ENCODE assay signal across 12 cellular contexts in the genomic region with DNA sequence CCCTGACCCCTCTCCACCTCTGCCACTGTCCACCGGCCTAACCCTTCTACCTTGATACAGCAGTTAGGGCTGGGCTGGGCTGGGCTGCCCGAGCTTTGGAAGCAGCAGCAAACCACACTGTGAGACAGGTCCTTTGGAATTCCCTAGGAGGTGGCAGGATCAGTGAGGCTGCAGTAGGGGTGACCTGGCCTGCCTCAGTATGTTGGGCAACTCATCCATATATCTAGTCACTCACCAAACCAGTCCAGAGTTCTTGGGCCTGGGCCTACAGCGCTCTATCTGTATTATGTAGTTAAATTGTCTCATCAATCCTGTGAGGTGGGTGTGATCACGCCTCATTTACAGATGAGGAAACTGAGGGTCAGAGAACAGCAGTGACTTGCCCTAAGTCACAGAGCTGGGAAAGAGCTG. TPM values are rescaled to one million over a fixed set of nuclear protein-coding genes. Genes with fewer than 3 reads are reported as not detected.
DNase-seq lines count a peak whose midpoint lies in the region; ATAC-seq and TF ChIP-seq lines count a peak whose summit lies in the region.
"Had no signal": no experiment of that assay in that cellular context is flagged by ENCODE, and none has a peak within 500 bp of the region (broad histone marks: within the 10 kb centered on the region; RNA-seq: fewer than 3 reads in every experiment).

No MANE protein-coding gene starts in this region.

- H3K27ac ChIP-seq in Peyer's patch = peak overlapping the region in 3 of 4 donors; percentile 57 to 92 (median 66)
- H3K27ac ChIP-seq in esophagus squamous epithelium = peak overlapping the region; percentile 83 to 92 (median 90)
- no peak overlapping the region for H3K27ac ChIP-seq in gastroesophageal sphincter

- H3K27me3 Mint-ChIP-seq in progenitor cell of endocrine pancreas = no peaks in the 10 kb centered on the region
- H3K27me3 Mint-ChIP-seq: T-helper 17 cell had no signal

- H3K4me3 Mint-ChIP-seq in progenitor cell of endocrine pancreas (ENCODE audit: low read depth) = no peak overlapping the region
- H3K4me3 Mint-ChIP-seq: activated CD4-positive, alpha-beta T cell treated with anti-CD3 and anti-CD28 coated beads for 36 hours; neural crest cell had no signal

- DNase-seq in EH (ENCODE audit: low read depth) (peak; percentile 32), Peyer's patch (peak in 1 of 3 donors; percentile 60), esophagus squamous epithelium (lab: John Stamatoyannopoulos, UW) (no peak), progenitor cell of endocrine pancreas (ENCODE audit: low spot score, unreplicated experiment) (no peak), globus pallidus (ENCODE audit: low spot score) (no peak), NCI-H774 (lab: John Stamatoyannopoulos, UW) (no peak)
- DNase-seq: activated T-cell treated with anti-CD3 and anti-CD28 coated beads for 4 hours had no signal

- peaks cover 0 to 16% (median 2%) of the 10 kb centered on the region in 4 donors for H3K4me1 ChIP-seq in Peyer's patch
- H3K4me1 ChIP-seq in esophagus squamous epithelium = peaks cover 11 to 50% (median 13%) of the 10 kb centered on the region in 3 donors
- peaks cover 0 to 13% (median 0%) of the 10 kb centered on the region in 3 donors for H3K4me1 ChIP-seq in gastroesophageal sphincter

- TF ChIP-seq EP300 in gastroesophageal sphincter (IDR thresholded peaks at IDR 0.05) = no peak

- TF ChIP-seq CTCF in Peyer's patch (IDR thresholded peaks at IDR 0.05) = no peak
- no peak for TF ChIP-seq CTCF in esophagus squamous epithelium (IDR thresholded peaks at IDR 0.05)
- TF ChIP-seq CTCF in progenitor cell of endocrine pancreas (IDR thresholded peaks at IDR 0.05; ENCODE audit: unreplicated experiment) = no peak
- TF ChIP-seq CTCF in gastroesophageal sphincter (IDR thresholded peaks at IDR 0.05) = no peak

- H3K27me3 ChIP-seq in Peyer's patch = no peaks in the 10 kb centered on the region
- H3K27me3 ChIP-seq in esophagus squamous epithelium = no peaks in the 10 kb centered on the region
- no peaks in the 10 kb centered on the region for H3K27me3 ChIP-seq in gastroesophageal sphincter

- H3K9me3 ChIP-seq in Peyer's patch (no peaks in the 10 kb centered on the region), esophagus squamous epithelium (no peaks in the 10 kb centered on the region), gastroesophageal sphincter (no peaks in the 10 kb centered on the region)

- WGBS in esophagus squamous epithelium, 2 donors = 0 to 50% methylated on average over 1 to 2 of the region's 4 CpGs
- WGBS in gastroesophageal sphincter (ENCODE audit: low coverage in 1 of 2), 2 donors = 100% methylated on average over 2 of the region's 4 CpGs; no CpG with 5 or more reads in 1 of the 2 donors

- no peaks in the 10 kb centered on the region for H3K36me3 Mint-ChIP-seq in progenitor cell of endocrine pancreas (ENCODE audit: insufficient read depth)

- intact Hi-C loops in esophagus squamous epithelium (cut with DNase I) = loop anchor here (10.0 kb wide), 1 partner anchor 159 kb away; a partner anchor contains a TSS

- peaks cover 15% of the 10 kb centered on the region for H3K4me1 Mint-ChIP-seq in progenitor cell of endocrine pancreas (ENCODE audit: low read depth)

- no peak overlapping the region for H3K4me3 ChIP-seq in Peyer's patch
- H3K4me3 ChIP-seq in esophagus squamous epithelium = no peak overlapping the region
- H3K4me3 ChIP-seq in gastroesophageal sphincter = no peak overlapping the region

- no peaks in the 10 kb centered on the region for H3K9me3 Mint-ChIP-seq in progenitor cell of endocrine pancreas (ENCODE audit: low read depth)
- H3K9me3 Mint-ChIP-seq: neural crest cell had no signal

- ATAC-seq in gastroesophageal sphincter (no peak), HG03571 (IDR thresholded peaks at IDR 0.05; ENCODE audit: unreplicated experiment) (no peak)

- H3K27ac Mint-ChIP-seq in progenitor cell of endocrine pancreas = peak overlapping the region; percentile 95
- H3K27ac Mint-ChIP-seq: activated CD4-positive, alpha-beta T cell treated with anti-CD3 and anti-CD28 coated beads for 36 hours; T-helper 17 cell had no signal

- no peak for TF ChIP-seq POLR2A in Peyer's patch (IDR thresholded peaks at IDR 0.05)
- no peak for TF ChIP-seq POLR2A in esophagus squamous epithelium (IDR thresholded peaks at IDR 0.05)
- no peak for TF ChIP-seq POLR2A in gastroesophageal sphincter (IDR thresholded peaks at IDR 0.05)

- H3K36me3 ChIP-seq in Peyer's patch = no peaks in the 10 kb centered on the region
- no peaks in the 10 kb centered on the region for H3K36me3 ChIP-seq in esophagus squamous epithelium
- H3K36me3 ChIP-seq in gastroesophageal sphincter = no peaks in the 10 kb centered on the region

RNA-seq across cellular contexts. Expression of a gene that starts 13.3 kb away (rescaled TPM):
- total RNA-seq in Peyer's patch (10 to 100 TPM in 1 of 4 donors, 1 to 10 TPM in 3; 8.3 to 19.8 (median 9.2) TPM), esophagus squamous epithelium (10 to 100 TPM in 2 of 4 donors, 1 to 10 TPM in 2; 2.9 to 31.7 (median 9.1) TPM), progenitor cell of endocrine pancreas (0.40 TPM in 1 of 2 replicates, not detected in the other), gastroesophageal sphincter (100 to 1,000 TPM; 132 to 265 (median 167) TPM)
- total RNA-seq: activated CD4-positive, alpha-beta T cell treated with anti-CD3 and anti-CD28 coated beads for 36 hours; T-helper 17 cell had no signal

Comparison
In these comparisons a context has a peak if more than half of its experiments do, and no peak if none do; other contexts are left out.
1. H3K27ac ChIP-seq: peak in Peyer's patch (3 of 4) and esophagus squamous epithelium (4 of 4); none in gastroesophageal sphincter (0 of 4).
2. RNA of a gene that starts 13.3 kb away (total RNA-seq): 132 to 265 TPM in gastroesophageal sphincter; 2.9 to 31.7 TPM in esophagus squamous epithelium, 8.3 to 19.8 TPM in Peyer's patch and 0.40 TPM in progenitor cell of endocrine pancreas; every median in the first group is over 4 times any median in the second.